Comparison of ENCODE assay signal across 8 cellular contexts in the genomic region with DNA sequence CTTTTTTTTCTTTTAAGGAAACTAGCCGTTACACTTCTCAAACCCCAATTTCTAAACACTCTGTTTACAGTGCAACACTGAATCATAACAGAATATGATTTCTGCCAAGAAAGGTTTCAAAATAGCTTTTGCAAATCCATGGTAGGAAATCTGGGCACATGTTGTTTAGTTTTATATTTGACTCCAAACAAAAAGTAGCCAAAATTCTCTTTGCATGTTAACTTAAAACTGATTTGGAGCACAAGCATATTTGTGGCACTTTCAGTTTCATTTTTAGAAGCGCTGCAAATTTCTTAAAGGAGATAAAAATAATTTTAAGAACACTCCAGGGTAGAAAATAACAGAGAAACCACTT.
DNase-seq lines count a peak whose midpoint lies in the region; ATAC-seq and TF ChIP-seq lines count a peak whose summit lies in the region.

No MANE protein-coding gene starts in this region.

- no peaks in the 10 kb centered on the region for H3K9me3 ChIP-seq in effector memory CD4-positive, alpha-beta T cell (ENCODE audit: control insufficient read depth, low read length)
- no peaks in the 10 kb centered on the region for H3K9me3 ChIP-seq in ovary

- no peak for TF ChIP-seq POLR2A in NB4 (IDR thresholded peaks at IDR 0.05; ENCODE audit: extremely low read depth, insufficient read length)
- no peak for TF ChIP-seq POLR2A in ovary (IDR thresholded peaks at IDR 0.05)

- no peak for DNase-seq in T-helper 2 cell treated with Interferon-gamma antibody and Interleukin-4, amounts not matched to agents 5 μg/mL and 100 μg/mL, for 36 hours (ENCODE audit: low spot score)
- DNase-seq in T-helper 2 cell, result no peak
- peak; percentile 19 for DNase-seq in NB4 (ENCODE audit: low read depth)
- no peak for DNase-seq in effector memory CD4-positive, alpha-beta T cell
- no peak for DNase-seq in ovary
- no peak for DNase-seq in DMS153 treated with DMSO at 0.1 percent for 48 hours (lab: John Stamatoyannopoulos, UW; ENCODE audit: unreplicated experiment)

- no peaks in the 10 kb centered on the region for H3K27me3 ChIP-seq in effector memory CD4-positive, alpha-beta T cell (replicated peaks; ENCODE audit: control insufficient read depth, insufficient read depth, low read length, poor library complexity, severe bottlenecking)
- H3K27me3 ChIP-seq in ovary, result no peaks in the 10 kb centered on the region

- no peaks in the 10 kb centered on the region for H3K36me3 ChIP-seq in effector memory CD4-positive, alpha-beta T cell (ENCODE audit: control insufficient read depth, insufficient read depth, low read length)
- H3K36me3 ChIP-seq in ovary, result no peaks in the 10 kb centered on the region

- 0% methylated on average over 2 of the region's 2 CpGs for WGBS in ovary, 3 donors

- intact Hi-C loops in ovary (cut with DNase I), result no loop called here

- ATAC-seq in GM21619 (IDR thresholded peaks at IDR 0.05; ENCODE audit: unreplicated experiment) (no peak), GM18909 (IDR thresholded peaks at IDR 0.05; ENCODE audit: poor library complexity, unreplicated experiment) (no peak)

- peaks cover 40% of the 10 kb centered on the region for H3K4me1 Mint-ChIP-seq in T-helper 2 cell treated with Interferon-gamma antibody and Interleukin-4, amounts not matched to agents 5 μg/mL and 100 μg/mL, for 36 hours (ENCODE audit: low read depth)

- H3K27ac ChIP-seq in effector memory CD4-positive, alpha-beta T cell (ENCODE audit: insufficient read depth, low read length, poor library complexity, severe bottlenecking), result peak overlapping the region; percentile 71
- H3K27ac ChIP-seq in ovary, result peak overlapping the region; percentile 33 to 80

- peak overlapping the region; percentile 94 for H3K27ac Mint-ChIP-seq in T-helper 2 cell treated with Interferon-gamma antibody and Interleukin-4, amounts not matched to agents 5 μg/mL and 100 μg/mL, for 36 hours

- peak overlapping the region; percentile 60 for H3K4me3 ChIP-seq in NB4 (ENCODE audit: low read depth, low read length)
- H3K4me3 ChIP-seq in effector memory CD4-positive, alpha-beta T cell (ENCODE audit: insufficient read depth, low read depth, low read length, poor library complexity, severe bottlenecking), result peak overlapping the region; percentile 59
- peak overlapping the region; percentile 40 for H3K4me3 ChIP-seq in ovary

- TF ChIP-seq EP300 in ovary (IDR thresholded peaks at IDR 0.05), result no peak

- TF ChIP-seq CTCF in NB4 (IDR thresholded peaks at IDR 0.05; ENCODE audit: low read depth, low read length) (no peak), ovary (IDR thresholded peaks at IDR 0.05) (no peak)

- H3K4me1 ChIP-seq in effector memory CD4-positive, alpha-beta T cell (ENCODE audit: control insufficient read depth, insufficient read depth, low read length, poor library complexity, severe bottlenecking), result peaks cover 8% of the 10 kb centered on the region
- H3K4me1 ChIP-seq in ovary (ENCODE audit: insufficient read depth), result no peaks in the 10 kb centered on the region

- H3K27me3 Mint-ChIP-seq in T-helper 2 cell treated with Interferon-gamma antibody and Interleukin-4, amounts not matched to agents 5 μg/mL and 100 μg/mL, for 36 hours (ENCODE audit: low read depth), result no peaks in the 10 kb centered on the region

- peaks cover 67% of the 10 kb centered on the region for H3K36me3 Mint-ChIP-seq in T-helper 2 cell treated with Interferon-gamma antibody and Interleukin-4, amounts not matched to agents 5 μg/mL and 100 μg/mL, for 36 hours (ENCODE audit: low read depth)

- peaks cover 4% of the 10 kb centered on the region for H3K9me3 Mint-ChIP-seq in T-helper 2 cell treated with Interferon-gamma antibody and Interleukin-4, amounts not matched to agents 5 μg/mL and 100 μg/mL, for 36 hours

- peak overlapping the region; percentile 91 for H3K4me3 Mint-ChIP-seq in T-helper 2 cell treated with Interferon-gamma antibody and Interleukin-4, amounts not matched to agents 5 μg/mL and 100 μg/mL, for 36 hours
